Comparison of ENCODE assay signal across 20 cellular contexts in the genomic region with DNA sequence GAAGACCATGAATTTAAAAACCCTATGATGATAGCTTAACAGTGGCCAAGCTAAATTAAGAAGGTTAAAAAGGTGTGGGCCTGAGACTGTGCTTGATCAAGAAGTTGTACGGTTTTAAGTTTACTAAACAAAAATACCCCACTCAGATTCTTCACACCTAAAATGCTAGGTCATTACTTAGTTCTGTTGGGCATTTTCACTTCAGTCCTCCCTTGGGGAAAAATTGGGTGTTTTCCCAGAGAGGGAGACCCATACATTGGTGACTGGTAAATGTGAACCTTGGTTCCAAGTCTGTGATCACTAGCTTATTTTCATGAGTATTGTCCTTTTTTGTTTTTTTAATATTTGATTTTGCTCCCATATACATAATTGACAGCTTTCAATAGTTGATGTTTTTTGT. TPM values are rescaled to one million over a fixed set of nuclear protein-coding genes. Genes with fewer than 3 reads are reported as not detected.
DNase-seq lines count a peak whose midpoint lies in the region; ATAC-seq, FAIRE-seq and TF ChIP-seq lines count a peak whose summit lies in the region.
"Had no signal": no experiment of that assay in that cellular context is flagged by ENCODE, and none has a peak within 500 bp of the region (broad histone marks: within the 10 kb centered on the region; RNA-seq: fewer than 3 reads in every experiment).

No MANE protein-coding gene starts in this region.

- H4K20me1 ChIP-seq in GM12878 (ENCODE audit: control insufficient read depth, insufficient read depth): no peaks in the 10 kb centered on the region
- H4K20me1 ChIP-seq: BLaER1 had no signal

- H3K27me3 ChIP-seq in GM06990 (replicated peaks; ENCODE audit: control insufficient read depth, insufficient read depth, low read length) (no peaks in the 10 kb centered on the region), GM12878 (replicated peaks in 1 of 2; ENCODE audit: control insufficient read depth in 2 of 2, insufficient read depth in 2 of 2, low read length in 1 of 2) (no peaks in the 10 kb centered on the region)
- H3K27me3 ChIP-seq in effector memory CD4-positive, alpha-beta T cell (replicated peaks; ENCODE audit: control insufficient read depth, insufficient read depth, low read length, poor library complexity, severe bottlenecking): no peaks in the 10 kb centered on the region
- H3K27me3 ChIP-seq: BLaER1 had no signal

- no TSS peak for BruUV-seq in GM12878 (replicated peaks; lab: Mats Ljungman, UMichigan)

- H3K9me3 ChIP-seq in GM12878 (replicated peaks; ENCODE audit: control insufficient read depth, insufficient read depth, low read length): no peaks in the 10 kb centered on the region
- H3K9me3 ChIP-seq in effector memory CD4-positive, alpha-beta T cell (ENCODE audit: control insufficient read depth, low read length): no peaks in the 10 kb centered on the region
- H3K9me3 ChIP-seq: A549, BLaER1, HAP-1 had no signal

- peak; percentile 9 for DNase-seq in GM06990 (ENCODE audit: extremely low read depth, insufficient read length)
- peak; percentile 17 for DNase-seq in GM12878 (ENCODE audit: low read depth, low spot score)
- DNase-seq in islet precursor cell: no peak
- no peak for DNase-seq in effector memory CD4-positive, alpha-beta T cell
- DNase-seq in stimulated activated CD8-positive, alpha-beta memory T cell treated with anti-CD3 and anti-CD28 coated beads, Interleukin-4, amount 100 ng/mL, for 48 hours: no peak
- DNase-seq: CD4-positive, alpha-beta memory T cell; DMS153; DMS79; GF-D8; GM23248; KG1 had no signal

- no peak for TF ChIP-seq EP300 in GM12878 (IDR thresholded peaks at IDR 0.05; ENCODE audit: borderline replicate concordance in 1 of 2, control insufficient read depth in 1 of 2, low read depth in 2 of 2, low read length in 2 of 2)

- H3K4me3 ChIP-seq in GM06990 (replicated peaks; ENCODE audit: low read depth, low read length) (no peak overlapping the region), GM12878 (no peak overlapping the region)
- H3K4me3 ChIP-seq in effector memory CD4-positive, alpha-beta T cell (ENCODE audit: insufficient read depth, low read depth, low read length, poor library complexity, severe bottlenecking): no peak overlapping the region
- H3K4me3 ChIP-seq: A549, BLaER1, GM23248, HAP-1 had no signal

- RAD21 ChIA-PET in GM12878 (lab: Charles Lee; ENCODE audit: unreplicated experiment): interaction anchor here (0.9 kb wide), 1 partner anchor 225 kb away, joined by 3 read pairs; no protein-coding TSS in a partner anchor

- no peak overlapping the region for H3K9ac ChIP-seq in GM12878 (ENCODE audit: control insufficient read depth, insufficient read depth, low read length)
- H3K9ac ChIP-seq: BLaER1, GM23248 had no signal

- no peaks in the 10 kb centered on the region for H3K4me1 ChIP-seq in GM12878 (ENCODE audit: control insufficient read depth, insufficient read depth, low read length)
- H3K4me1 ChIP-seq in effector memory CD4-positive, alpha-beta T cell (ENCODE audit: control insufficient read depth, insufficient read depth, low read length, poor library complexity, severe bottlenecking): no peaks in the 10 kb centered on the region
- H3K4me1 ChIP-seq: A549, BLaER1, HAP-1 had no signal

- H3K36me3 ChIP-seq in GM06990 (ENCODE audit: control insufficient read depth, insufficient read depth, low read length) (no peaks in the 10 kb centered on the region), GM12878 (ENCODE audit: control insufficient read depth in 2 of 2, insufficient read depth in 2 of 2, low read length in 1 of 2) (no peaks in the 10 kb centered on the region)
- H3K36me3 ChIP-seq in effector memory CD4-positive, alpha-beta T cell (ENCODE audit: control insufficient read depth, insufficient read depth, low read length): no peaks in the 10 kb centered on the region
- H3K36me3 ChIP-seq: BLaER1, HAP-1 had no signal

- TF ChIP-seq POLR2A in GM12878 (IDR thresholded peaks at IDR 0.05; ENCODE audit: low read depth, low read length): no peak

- SMC1A ChIA-PET in GM12878 (lab: Charles Lee; ENCODE audit: uncharacterized antibody, unreplicated experiment): interaction anchor here (0.8 to 1.4 kb wide), 2 partner anchors 29 to 147 kb away, joined by 3 read pairs; no protein-coding TSS in a partner anchor

- H3K27ac ChIP-seq in GM12878 (ENCODE audit: control insufficient read depth, insufficient read depth): no peak overlapping the region
- no peak overlapping the region for H3K27ac ChIP-seq in effector memory CD4-positive, alpha-beta T cell (ENCODE audit: insufficient read depth, low read length, poor library complexity, severe bottlenecking)
- H3K27ac ChIP-seq: 22Rv1, A549, BLaER1, GM23248 had no signal

- intact Hi-C loops in GM12878 (cut with micrococcal nuclease; ENCODE audit: unreplicated experiment): no loop called here

- FAIRE-seq in GM12878 (lab: Jason Lieb, UNC): no peak
- FAIRE-seq: A549, GM18507 had no signal

- peak; percentile 61 for ATAC-seq in GM21786 (IDR thresholded peaks at IDR 0.05; ENCODE audit: unreplicated experiment)
- peak; percentile 45 for ATAC-seq in HG02885 (IDR thresholded peaks at IDR 0.05; ENCODE audit: poor library complexity, unreplicated experiment)
- peak; percentile 86 for ATAC-seq in GM12878
- ATAC-seq: A549 had no signal

- H3K4me2 ChIP-seq in GM12878 (ENCODE audit: control insufficient read depth, insufficient read depth): no peak overlapping the region
- H3K4me2 ChIP-seq: A549, BLaER1 had no signal

- in situ Hi-C loops in GM12878 (cut with MboI): no loop called here

- no peak for TF ChIP-seq CTCF in GM06990 (IDR thresholded peaks at IDR 0.05; ENCODE audit: insufficient read depth, low read length, poor library complexity, severe bottlenecking)
- no peak for TF ChIP-seq CTCF in GM12878 (IDR thresholded peaks at IDR 0.05 in 2 of 3, conservative IDR thresholded peaks at IDR 0.05 in 1 of 3; ENCODE audit: control insufficient read depth in 2 of 3, extremely low read depth in 1 of 3, insufficient read depth in 1 of 3, low read depth in 3 of 3, low read length in 3 of 3)

- CTCF ChIA-PET in GM12878 (lab: Yijun Ruan, JAX): interaction anchor here (1.0 to 1.9 kb wide), 4 partner anchors 11 to 611 kb away, joined by 3 to 6 read pairs (median 4); no protein-coding TSS in a partner anchor

- H2AFZ ChIP-seq in GM12878 (ENCODE audit: control insufficient read depth, low read depth, low read length): no peak overlapping the region
- H2AFZ ChIP-seq: GM23248 had no signal

- POLR2A ChIA-PET in GM12878 (lab: Charles Lee): interaction anchor here (0.5 kb wide), 1 partner anchor 228 kb away, joined by 3 read pairs; no protein-coding TSS in a partner anchor

- TF ChIP-seq RAD21 in GM12878 (IDR thresholded peaks at IDR 0.05; ENCODE audit: insufficient read depth, low read depth, low read length): no peak

- H3K79me2 ChIP-seq in GM12878 (ENCODE audit: control insufficient read depth, insufficient read depth, low read length): no peaks in the 10 kb centered on the region

- 0% methylated on average over 1 of the region's 1 CpG for WGBS in GM12878 (ENCODE audit: insufficient coverage, insufficient replicate concordance, low lambda C conversion rate, missing lambda C conversion rate)

TF ChIP-seq in GM12878, 131 proteins besides CTCF, POLR2A, EP300 and RAD21:
- TF ChIP-seq MEF2B (IDR thresholded peaks at IDR 0.05; ENCODE audit: partially characterized antibody, poor library complexity, severe bottlenecking) (peak; percentile 80), MXI1 (IDR thresholded peaks at IDR 0.05; ENCODE audit: low read depth, low read length) (no peak), TCF12 (IDR thresholded peaks at IDR 0.05; ENCODE audit: low read depth, low read length) (no peak), IKZF2 (IDR thresholded peaks at IDR 0.05) (no peak), NR2F1 (conservative IDR thresholded peaks at IDR 0.05) (0 out of 2 replicates have a peak, but pooled peaks have one; percentile 17), JUNB (IDR thresholded peaks at IDR 0.05) (peak; percentile 15; the same call in 1 of the 2 replicates), MTA2 (IDR thresholded peaks at IDR 0.05; ENCODE audit: low read depth) (peak; percentile 36; the same call in 1 of the 2 replicates), ZNF274 (IDR thresholded peaks at IDR 0.05; ENCODE audit: insufficient read depth, insufficient read length) (no peak), SMAD5 (IDR thresholded peaks at IDR 0.05; ENCODE audit: low read depth) (no peak)
- TF ChIP-seq, protein P1, sequence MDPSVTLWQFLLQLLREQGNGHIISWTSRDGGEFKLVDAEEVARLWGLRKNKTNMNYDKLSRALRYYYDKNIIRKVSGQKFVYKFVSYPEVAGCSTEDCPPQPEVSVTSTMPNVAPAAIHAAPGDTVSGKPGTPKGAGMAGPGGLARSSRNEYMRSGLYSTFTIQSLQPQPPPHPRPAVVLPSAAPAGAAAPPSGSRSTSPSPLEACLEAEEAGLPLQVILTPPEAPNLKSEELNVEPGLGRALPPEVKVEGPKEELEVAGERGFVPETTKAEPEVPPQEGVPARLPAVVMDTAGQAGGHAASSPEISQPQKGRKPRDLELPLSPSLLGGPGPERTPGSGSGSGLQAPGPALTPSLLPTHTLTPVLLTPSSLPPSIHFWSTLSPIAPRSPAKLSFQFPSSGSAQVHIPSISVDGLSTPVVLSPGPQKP (IDR thresholded peaks at IDR 0.05; ENCODE audit: low read depth, low read length): no peak

RNA-seq across cellular contexts. Expression of a gene that starts 44.4 kb away (rescaled TPM):
- not detected in 2 replicates for total RNA-seq in GM12878 (2013; cell fraction: nucleolus; rRNA removed)
- under 0.01 TPM in 1 of 2 replicates, not detected in the other for total RNA-seq in GM12878 (2014; rRNA removed)
- total RNA-seq in GM12878 (2014; rRNA removed; fragmentation: Illumina TruSeq; extraction: Trizol): under 0.01 TPM in 1 of 2 replicates, not detected in the other
- not detected in 2 replicates for total RNA-seq in GM12878 (2021)
- 0.03 TPM for polyA plus RNA-seq in GM12878 (2011; ENCODE audit: low read depth)
- 0.01 and 0.04 TPM in 2 replicates for polyA plus RNA-seq in GM12878 (2011; rRNA removed)
- 0.06 and 0.07 TPM in 2 replicates for polyA plus RNA-seq in GM12878 (2011; cell fraction: cytosol; rRNA removed)
- polyA plus RNA-seq in GM12878 (2011; cell fraction: nucleus; rRNA removed): 0.10 and 0.20 TPM in 2 replicates
- polyA plus RNA-seq in GM12878 (2012): 0.01 and 0.11 TPM in 2 replicates
- under 0.01 TPM in 1 of 2 replicates, not detected in the other for polyA plus RNA-seq in GM12878 (2014; fragmentation: Illumina TruSeq; extraction: Trizol)
- polyA plus RNA-seq in GM12878 (2014; fragmentation: Nextera tagmentation; extraction: Ambion mirVana): not detected
- 0.03 TPM in 1 of 2 replicates, not detected in the other for polyA plus RNA-seq in GM12878 (2014; rRNA removed)
- under 1 TPM in 1 of 2 experiments, not detected in 1; 0.05 TPM for polyA plus RNA-seq in GM12878 (2016; fragmentation: Nextera tagmentation; extraction: Ambion mirVana)
- polyA minus RNA-seq in GM12878 (2011; rRNA and poly(A)+ RNA removed): 0.07 and 0.10 TPM in 2 replicates
- 0.31 TPM in 1 of 2 replicates, not detected in the other for polyA minus RNA-seq in GM12878 (2011; cell fraction: cytosol; rRNA and poly(A)+ RNA removed)
- 0.10 and 0.24 TPM in 2 replicates for polyA minus RNA-seq in GM12878 (2011; cell fraction: nucleus; rRNA and poly(A)+ RNA removed)
- total RNA-seq: LHCN-M2 had no signal
- polyA plus RNA-seq: A549, CD14-positive monocyte had no signal

Comparison
In these comparisons a context has a peak if more than half of its experiments do, and no peak if none do; other contexts are left out.
1. DNase-seq: peak in GM06990 (single experiment) and GM12878 (single experiment); none in islet precursor cell (single experiment), effector memory CD4-positive, alpha-beta T cell (0 of 3) and stimulated activated CD8-positive, alpha-beta memory T cell treated with anti-CD3 and anti-CD28 coated beads, Interleukin-4, amount 100 ng/mL, for 48 hours (single experiment).
2. Peak in every context shown above with its lines, with median percentiles within 50 percentile points of each other: ATAC-seq.